Comparison of ENCODE assay signal across 1 cellular context in the genomic region with DNA sequence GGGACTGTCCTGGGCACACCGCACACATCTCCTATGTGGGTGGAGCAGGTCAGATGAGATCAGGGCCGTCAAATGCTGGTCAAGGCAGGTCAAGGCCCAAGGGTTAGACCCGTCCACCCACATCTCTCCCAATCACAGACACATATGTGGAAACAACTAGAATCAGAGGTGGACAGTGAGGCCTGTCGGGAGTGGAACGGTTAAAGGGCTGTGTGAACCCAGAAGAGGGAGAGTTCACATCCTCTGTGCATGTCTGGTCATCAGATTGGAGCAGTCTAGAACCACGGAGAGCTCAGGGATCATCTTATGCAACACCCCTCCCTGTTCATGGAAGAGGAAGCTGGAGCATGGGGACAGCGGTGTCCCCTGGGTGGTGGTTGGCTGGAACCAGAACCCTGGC.
A peak's percentile ranks its signal among the peaks of the same experiment; 100 is the strongest.
TF ChIP-seq lines count a peak whose summit lies in the region.

No MANE protein-coding gene starts in this region.

TF ChIP-seq in HepG2, 621 proteins besides CTCF, POLR2A, EP300 and RAD21 (continues in another document):
- TF ChIP-seq ZC3H4 (CRISPR knock-in tag; IDR thresholded peaks at IDR 0.05; ENCODE audit: borderline replicate concordance) (no peak), ZKSCAN8 (CRISPR knock-in tag; IDR thresholded peaks at IDR 0.05; ENCODE audit: borderline replicate concordance) (no peak), KDM6A (CRISPR knock-in tag; IDR thresholded peaks at IDR 0.05; ENCODE audit: low read depth) (no peak), ATF7-NPFF (CRISPR knock-in tag; IDR thresholded peaks at IDR 0.05; ENCODE audit: low read depth) (no peak), AGO2 (optimal IDR thresholded peaks at IDR 0.05; ENCODE audit: low read depth, low read length) (no peak), CEBPG (CRISPR knock-in tag; IDR thresholded peaks at IDR 0.05) (peak; percentile 85), JARID2 (CRISPR knock-in tag; IDR thresholded peaks at IDR 0.05; ENCODE audit: insufficient replicate concordance) (no peak), GATAD1 (CRISPR knock-in tag; IDR thresholded peaks at IDR 0.05) (no peak), SMAD3 (CRISPR knock-in tag; IDR thresholded peaks at IDR 0.05) (0 out of 2 replicates have a peak, but pooled peaks have one; percentile 43), HOXA3 (CRISPR knock-in tag; IDR thresholded peaks at IDR 0.05) (0 out of 2 replicates have a peak, but pooled peaks have one; percentile 21), ZNF101 (CRISPR knock-in tag; IDR thresholded peaks at IDR 0.05; ENCODE audit: borderline replicate concordance, low read depth) (no peak), NR2C2 (CRISPR knock-in tag; IDR thresholded peaks at IDR 0.05; ENCODE audit: borderline replicate concordance) (peak; percentile 36; the same call in 1 of the 2 replicates), ZNF160 (CRISPR knock-in tag; IDR thresholded peaks at IDR 0.05) (no peak), ZNF543 (CRISPR knock-in tag; IDR thresholded peaks at IDR 0.05) (no peak), SOX5 (CRISPR knock-in tag; IDR thresholded peaks at IDR 0.05; ENCODE audit: borderline replicate concordance) (no peak), HNF4A (CRISPR knock-in tag; IDR thresholded peaks at IDR 0.05) (peak; percentile 82), ZMYM4 (CRISPR knock-in tag; IDR thresholded peaks at IDR 0.05) (peak; percentile 58), ZNF496 (CRISPR knock-in tag; IDR thresholded peaks at IDR 0.05; ENCODE audit: insufficient replicate concordance) (no peak), THAP11 (CRISPR knock-in tag; IDR thresholded peaks at IDR 0.05) (0 out of 2 replicates have a peak, but pooled peaks have one; percentile 19), SATB2 (CRISPR knock-in tag; IDR thresholded peaks at IDR 0.05) (no peak), HNF4G (IDR thresholded peaks at IDR 0.05; ENCODE audit: borderline replicate concordance, low read depth, low read length) (no peak), HNF4G (CRISPR knock-in tag; IDR thresholded peaks at IDR 0.05; ENCODE audit: borderline replicate concordance, low read depth) (no peak), RXRB (CRISPR knock-in tag; IDR thresholded peaks at IDR 0.05; ENCODE audit: borderline replicate concordance) (peak; percentile 43), MATR3 (CRISPR knock-in tag; IDR thresholded peaks at IDR 0.05) (no peak), ZNF720 (CRISPR knock-in tag; IDR thresholded peaks at IDR 0.05) (no peak)
- TF ChIP-seq, protein P1, sequence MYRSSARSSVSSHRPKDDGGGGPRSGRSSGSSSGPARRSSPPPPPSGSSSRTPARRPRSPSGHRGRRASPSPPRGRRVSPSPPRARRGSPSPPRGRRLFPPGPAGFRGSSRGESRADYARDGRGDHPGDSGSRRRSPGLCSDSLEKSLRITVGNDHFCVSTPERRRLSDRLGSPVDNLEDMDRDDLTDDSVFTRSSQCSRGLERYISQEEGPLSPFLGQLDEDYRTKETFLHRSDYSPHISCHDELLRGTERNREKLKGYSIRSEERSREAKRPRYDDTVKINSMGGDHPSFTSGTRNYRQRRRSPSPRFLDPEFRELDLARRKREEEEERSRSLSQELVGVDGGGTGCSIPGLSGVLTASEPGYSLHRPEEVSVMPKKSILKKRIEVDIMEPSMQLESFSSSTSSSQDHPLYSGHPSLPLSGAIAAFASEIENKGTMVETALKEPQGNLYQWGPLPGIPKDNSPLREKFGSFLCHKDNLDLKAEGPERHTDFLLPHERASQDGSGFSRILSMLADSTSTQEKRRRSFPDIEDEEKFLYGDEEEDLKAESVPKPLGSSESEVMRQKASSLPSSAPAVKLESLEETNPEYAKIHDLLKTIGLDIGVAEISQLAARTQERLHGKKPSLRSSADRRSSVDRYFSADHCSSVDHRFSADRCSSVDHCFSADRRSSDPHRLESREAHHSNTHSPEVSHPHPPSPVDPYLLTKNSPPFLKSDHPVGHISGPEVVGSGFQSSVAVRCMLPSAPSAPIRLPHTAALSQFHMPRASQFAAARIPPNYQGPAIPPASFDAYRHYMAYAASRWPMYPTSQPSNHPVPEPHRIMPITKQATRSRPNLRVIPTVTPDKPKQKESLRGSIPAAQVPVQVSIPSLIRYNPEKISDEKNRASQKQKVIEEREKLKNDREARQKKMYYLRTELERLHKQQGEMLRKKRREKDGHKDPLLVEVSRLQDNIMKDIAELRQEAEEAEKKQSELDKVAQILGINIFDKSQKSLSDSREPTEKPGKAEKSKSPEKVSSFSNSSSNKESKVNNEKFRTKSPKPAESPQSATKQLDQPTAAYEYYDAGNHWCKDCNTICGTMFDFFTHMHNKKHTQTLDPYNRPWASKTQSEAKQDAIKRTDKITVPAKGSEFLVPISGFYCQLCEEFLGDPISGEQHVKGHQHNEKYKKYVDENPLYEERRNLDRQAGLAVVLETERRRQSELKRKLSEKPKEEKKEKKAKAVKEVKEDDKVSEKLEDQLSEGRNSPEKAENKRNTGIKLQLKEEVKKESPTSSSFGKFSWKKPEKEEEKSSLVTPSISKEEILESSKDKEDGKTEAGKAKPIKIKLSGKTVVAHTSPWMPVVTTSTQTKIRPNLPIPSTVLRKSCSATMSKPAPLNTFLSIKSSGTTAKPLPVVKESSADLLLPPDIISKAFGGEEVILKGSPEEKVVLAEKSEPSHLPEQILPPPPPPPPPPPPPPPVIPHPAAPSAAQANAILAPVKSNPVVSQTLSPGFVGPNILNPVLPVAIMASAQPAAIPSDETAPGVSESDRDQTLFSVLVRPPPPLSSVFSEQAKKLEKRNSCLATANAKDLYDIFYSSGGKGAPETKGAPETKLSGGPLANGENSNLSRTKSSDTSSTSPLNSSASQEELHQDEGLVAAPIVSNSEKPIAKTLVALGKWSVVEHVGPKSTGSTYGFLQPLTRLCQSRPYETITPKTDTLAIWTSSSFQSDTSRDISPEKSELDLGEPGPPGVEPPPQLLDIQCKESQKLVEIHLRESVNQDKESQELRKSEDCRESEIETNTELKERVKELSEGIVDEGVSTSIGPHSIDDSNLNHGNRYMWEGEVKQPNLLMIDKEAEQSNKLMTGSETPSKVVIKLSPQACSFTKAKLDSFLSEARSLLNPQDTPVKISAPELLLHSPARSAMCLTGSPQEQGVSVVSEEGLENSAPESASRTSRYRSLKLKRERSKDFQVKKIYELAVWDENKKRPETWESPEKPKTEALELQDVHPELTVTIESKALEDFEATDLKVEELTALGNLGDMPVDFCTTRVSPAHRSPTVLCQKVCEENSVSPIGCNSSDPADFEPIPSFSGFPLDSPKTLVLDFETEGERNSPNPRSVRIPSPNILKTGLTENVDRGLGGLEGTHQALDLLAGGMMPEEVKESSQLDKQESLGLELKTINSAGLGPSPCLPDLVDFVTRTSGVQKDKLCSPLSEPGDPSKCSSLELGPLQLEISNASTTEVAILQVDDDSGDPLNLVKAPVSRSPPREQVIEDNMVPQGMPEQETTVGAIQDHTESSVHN (CRISPR knock-in tag; IDR thresholded peaks at IDR 0.05) = no peak
- TF ChIP-seq, protein P2, sequence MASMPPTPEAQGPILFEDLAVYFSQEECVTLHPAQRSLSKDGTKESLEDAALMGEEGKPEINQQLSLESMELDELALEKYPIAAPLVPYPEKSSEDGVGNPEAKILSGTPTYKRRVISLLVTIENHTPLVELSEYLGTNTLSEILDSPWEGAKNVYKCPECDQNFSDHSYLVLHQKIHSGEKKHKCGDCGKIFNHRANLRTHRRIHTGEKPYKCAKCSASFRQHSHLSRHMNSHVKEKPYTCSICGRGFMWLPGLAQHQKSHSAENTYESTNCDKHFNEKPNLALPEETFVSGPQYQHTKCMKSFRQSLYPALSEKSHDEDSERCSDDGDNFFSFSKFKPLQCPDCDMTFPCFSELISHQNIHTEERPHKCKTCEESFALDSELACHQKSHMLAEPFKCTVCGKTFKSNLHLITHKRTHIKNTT (CRISPR knock-in tag; IDR thresholded peaks at IDR 0.05) = no peak
- TF ChIP-seq, protein P3, sequence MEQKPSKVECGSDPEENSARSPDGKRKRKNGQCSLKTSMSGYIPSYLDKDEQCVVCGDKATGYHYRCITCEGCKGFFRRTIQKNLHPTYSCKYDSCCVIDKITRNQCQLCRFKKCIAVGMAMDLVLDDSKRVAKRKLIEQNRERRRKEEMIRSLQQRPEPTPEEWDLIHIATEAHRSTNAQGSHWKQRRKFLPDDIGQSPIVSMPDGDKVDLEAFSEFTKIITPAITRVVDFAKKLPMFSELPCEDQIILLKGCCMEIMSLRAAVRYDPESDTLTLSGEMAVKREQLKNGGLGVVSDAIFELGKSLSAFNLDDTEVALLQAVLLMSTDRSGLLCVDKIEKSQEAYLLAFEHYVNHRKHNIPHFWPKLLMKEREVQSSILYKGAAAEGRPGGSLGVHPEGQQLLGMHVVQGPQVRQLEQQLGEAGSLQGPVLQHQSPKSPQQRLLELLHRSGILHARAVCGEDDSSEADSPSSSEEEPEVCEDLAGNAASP (CRISPR knock-in tag; IDR thresholded peaks at IDR 0.05; ENCODE audit: borderline replicate concordance) = peak; percentile 71; the same call in 1 of the 2 replicates
- TF ChIP-seq, protein P4, sequence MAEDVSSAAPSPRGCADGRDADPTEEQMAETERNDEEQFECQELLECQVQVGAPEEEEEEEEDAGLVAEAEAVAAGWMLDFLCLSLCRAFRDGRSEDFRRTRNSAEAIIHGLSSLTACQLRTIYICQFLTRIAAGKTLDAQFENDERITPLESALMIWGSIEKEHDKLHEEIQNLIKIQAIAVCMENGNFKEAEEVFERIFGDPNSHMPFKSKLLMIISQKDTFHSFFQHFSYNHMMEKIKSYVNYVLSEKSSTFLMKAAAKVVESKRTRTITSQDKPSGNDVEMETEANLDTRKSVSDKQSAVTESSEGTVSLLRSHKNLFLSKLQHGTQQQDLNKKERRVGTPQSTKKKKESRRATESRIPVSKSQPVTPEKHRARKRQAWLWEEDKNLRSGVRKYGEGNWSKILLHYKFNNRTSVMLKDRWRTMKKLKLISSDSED (CRISPR knock-in tag; IDR thresholded peaks at IDR 0.05) = no peak
- TF ChIP-seq, protein P5, sequence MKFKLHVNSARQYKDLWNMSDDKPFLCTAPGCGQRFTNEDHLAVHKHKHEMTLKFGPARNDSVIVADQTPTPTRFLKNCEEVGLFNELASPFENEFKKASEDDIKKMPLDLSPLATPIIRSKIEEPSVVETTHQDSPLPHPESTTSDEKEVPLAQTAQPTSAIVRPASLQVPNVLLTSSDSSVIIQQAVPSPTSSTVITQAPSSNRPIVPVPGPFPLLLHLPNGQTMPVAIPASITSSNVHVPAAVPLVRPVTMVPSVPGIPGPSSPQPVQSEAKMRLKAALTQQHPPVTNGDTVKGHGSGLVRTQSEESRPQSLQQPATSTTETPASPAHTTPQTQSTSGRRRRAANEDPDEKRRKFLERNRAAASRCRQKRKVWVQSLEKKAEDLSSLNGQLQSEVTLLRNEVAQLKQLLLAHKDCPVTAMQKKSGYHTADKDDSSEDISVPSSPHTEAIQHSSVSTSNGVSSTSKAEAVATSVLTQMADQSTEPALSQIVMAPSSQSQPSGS (CRISPR knock-in tag; IDR thresholded peaks at IDR 0.05) = peak; percentile 28; the same call in 1 of the 2 replicates
- TF ChIP-seq, protein P6, sequence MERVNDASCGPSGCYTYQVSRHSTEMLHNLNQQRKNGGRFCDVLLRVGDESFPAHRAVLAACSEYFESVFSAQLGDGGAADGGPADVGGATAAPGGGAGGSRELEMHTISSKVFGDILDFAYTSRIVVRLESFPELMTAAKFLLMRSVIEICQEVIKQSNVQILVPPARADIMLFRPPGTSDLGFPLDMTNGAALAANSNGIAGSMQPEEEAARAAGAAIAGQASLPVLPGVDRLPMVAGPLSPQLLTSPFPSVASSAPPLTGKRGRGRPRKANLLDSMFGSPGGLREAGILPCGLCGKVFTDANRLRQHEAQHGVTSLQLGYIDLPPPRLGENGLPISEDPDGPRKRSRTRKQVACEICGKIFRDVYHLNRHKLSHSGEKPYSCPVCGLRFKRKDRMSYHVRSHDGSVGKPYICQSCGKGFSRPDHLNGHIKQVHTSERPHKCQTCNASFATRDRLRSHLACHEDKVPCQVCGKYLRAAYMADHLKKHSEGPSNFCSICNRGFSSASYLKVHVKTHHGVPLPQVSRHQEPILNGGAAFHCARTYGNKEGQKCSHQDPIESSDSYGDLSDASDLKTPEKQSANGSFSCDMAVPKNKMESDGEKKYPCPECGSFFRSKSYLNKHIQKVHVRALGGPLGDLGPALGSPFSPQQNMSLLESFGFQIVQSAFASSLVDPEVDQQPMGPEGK (CRISPR knock-in tag; IDR thresholded peaks at IDR 0.05) = no peak
- TF ChIP-seq, protein P7, sequence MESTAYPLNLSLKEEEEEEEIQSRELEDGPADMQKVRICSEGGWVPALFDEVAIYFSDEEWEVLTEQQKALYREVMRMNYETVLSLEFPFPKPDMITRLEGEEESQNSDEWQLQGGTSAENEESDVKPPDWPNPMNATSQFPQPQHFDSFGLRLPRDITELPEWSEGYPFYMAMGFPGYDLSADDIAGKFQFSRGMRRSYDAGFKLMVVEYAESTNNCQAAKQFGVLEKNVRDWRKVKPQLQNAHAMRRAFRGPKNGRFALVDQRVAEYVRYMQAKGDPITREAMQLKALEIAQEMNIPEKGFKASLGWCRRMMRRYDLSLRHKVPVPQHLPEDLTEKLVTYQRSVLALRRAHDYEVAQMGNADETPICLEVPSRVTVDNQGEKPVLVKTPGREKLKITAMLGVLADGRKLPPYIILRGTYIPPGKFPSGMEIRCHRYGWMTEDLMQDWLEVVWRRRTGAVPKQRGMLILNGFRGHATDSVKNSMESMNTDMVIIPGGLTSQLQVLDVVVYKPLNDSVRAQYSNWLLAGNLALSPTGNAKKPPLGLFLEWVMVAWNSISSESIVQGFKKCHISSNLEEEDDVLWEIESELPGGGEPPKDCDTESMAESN (CRISPR knock-in tag; conservative IDR thresholded peaks at IDR 0.05) = no peak
- TF ChIP-seq, protein P8, sequence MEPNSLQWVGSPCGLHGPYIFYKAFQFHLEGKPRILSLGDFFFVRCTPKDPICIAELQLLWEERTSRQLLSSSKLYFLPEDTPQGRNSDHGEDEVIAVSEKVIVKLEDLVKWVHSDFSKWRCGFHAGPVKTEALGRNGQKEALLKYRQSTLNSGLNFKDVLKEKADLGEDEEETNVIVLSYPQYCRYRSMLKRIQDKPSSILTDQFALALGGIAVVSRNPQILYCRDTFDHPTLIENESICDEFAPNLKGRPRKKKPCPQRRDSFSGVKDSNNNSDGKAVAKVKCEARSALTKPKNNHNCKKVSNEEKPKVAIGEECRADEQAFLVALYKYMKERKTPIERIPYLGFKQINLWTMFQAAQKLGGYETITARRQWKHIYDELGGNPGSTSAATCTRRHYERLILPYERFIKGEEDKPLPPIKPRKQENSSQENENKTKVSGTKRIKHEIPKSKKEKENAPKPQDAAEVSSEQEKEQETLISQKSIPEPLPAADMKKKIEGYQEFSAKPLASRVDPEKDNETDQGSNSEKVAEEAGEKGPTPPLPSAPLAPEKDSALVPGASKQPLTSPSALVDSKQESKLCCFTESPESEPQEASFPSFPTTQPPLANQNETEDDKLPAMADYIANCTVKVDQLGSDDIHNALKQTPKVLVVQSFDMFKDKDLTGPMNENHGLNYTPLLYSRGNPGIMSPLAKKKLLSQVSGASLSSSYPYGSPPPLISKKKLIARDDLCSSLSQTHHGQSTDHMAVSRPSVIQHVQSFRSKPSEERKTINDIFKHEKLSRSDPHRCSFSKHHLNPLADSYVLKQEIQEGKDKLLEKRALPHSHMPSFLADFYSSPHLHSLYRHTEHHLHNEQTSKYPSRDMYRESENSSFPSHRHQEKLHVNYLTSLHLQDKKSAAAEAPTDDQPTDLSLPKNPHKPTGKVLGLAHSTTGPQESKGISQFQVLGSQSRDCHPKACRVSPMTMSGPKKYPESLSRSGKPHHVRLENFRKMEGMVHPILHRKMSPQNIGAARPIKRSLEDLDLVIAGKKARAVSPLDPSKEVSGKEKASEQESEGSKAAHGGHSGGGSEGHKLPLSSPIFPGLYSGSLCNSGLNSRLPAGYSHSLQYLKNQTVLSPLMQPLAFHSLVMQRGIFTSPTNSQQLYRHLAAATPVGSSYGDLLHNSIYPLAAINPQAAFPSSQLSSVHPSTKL (CRISPR knock-in tag; IDR thresholded peaks at IDR 0.05) = peak; percentile 24; the same call in 1 of the 2 replicates
